In the genomic region with DNA sequence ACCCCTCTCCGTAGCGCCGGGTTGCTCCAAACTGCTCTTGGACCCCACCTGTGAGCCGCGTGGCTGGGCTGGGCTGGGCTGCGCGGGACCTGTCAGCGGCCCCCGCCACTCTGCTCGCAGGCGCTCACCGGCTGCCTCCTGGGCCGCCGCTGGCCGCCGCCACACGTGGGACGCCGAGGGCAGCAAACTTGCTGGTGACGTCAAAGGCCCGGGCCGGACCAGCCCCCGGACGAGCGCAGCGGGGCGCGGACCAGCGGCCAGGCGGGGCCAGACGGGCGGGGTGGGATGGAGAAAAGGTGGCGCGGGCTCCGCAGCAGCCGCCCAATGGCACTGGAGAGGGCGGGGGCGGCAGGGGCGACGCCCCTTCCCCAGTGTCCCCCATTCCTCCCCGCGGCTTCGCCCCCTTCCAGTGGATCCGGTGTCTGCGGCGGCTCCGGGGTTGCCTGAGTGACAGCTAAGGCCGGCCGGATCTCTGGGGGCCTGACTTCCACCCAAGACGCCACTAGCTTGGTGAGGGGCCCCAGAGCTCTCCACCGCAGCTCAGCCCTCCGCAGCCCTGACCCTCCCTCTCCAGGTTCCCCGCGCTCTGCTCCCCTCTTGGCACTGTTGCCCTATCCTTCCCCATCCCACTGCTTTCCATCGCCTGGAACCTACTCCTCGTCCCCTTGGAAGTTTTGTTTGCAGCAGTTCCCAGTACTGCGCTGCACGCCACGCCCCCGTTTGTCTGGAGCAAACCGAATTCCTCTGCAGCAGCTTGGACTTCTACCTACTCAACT, we compare ENCODE assay signal across 8 cellular contexts. TPM values are rescaled to one million over a fixed set of nuclear protein-coding genes. Genes with fewer than 3 reads are reported as not detected.
DNase-seq lines count a peak whose midpoint lies in the region; ATAC-seq and TF ChIP-seq lines count a peak whose summit lies in the region.

Gene HS3ST3A1 (minus strand): TSS at position 154 of the 776 bp plus-strand sequence. CDS start 800 bp downstream, outside the sequence.

- H3K4me1 Mint-ChIP-seq in WTC11: peaks cover 28% of the 10 kb centered on the region

- CTCF ChIA-PET in WTC11 (lab: Charles Lee): interaction anchor here (0.7 to 1.2 kb wide), 5 partner anchors 9 to 699 kb away, joined by 3 to 5 read pairs (median 3); partner anchors contain the start of gene HS3ST3B1

- no peak within 1 kb of the TSS for H3K14ac ChIP-seq in neuronal stem cell (ENCODE audit: low read length)

- peak within 1 kb of the TSS; percentile 68 for H3K23ac ChIP-seq in neuronal stem cell (ENCODE audit: low read depth, low read length, poor library complexity)

- H2BK15ac ChIP-seq in neuronal stem cell (ENCODE audit: low read length): peak within 1 kb of the TSS; percentile 79

- POLR2A ChIA-PET in WTC11 (lab: Charles Lee): interaction anchor here (0.6 to 1.7 kb wide), 7 partner anchors 19 to 1274 kb away, joined by 3 to 8 read pairs (median 4); partner anchors contain the start of gene HS3ST3B1

- H3K4me3 ChIP-seq in HFF-Myc (replicated peaks; ENCODE audit: low read depth, low read length): peak within 1 kb of the TSS; percentile 87
- peak within 1 kb of the TSS; percentile 90 to 94 for H3K4me3 ChIP-seq in neuronal stem cell (ENCODE audit: low read length in 2 of 2)

- H2BK12ac ChIP-seq in neuronal stem cell (ENCODE audit: low read length): peak within 1 kb of the TSS; percentile 14

- peaks cover 20% of the 10 kb centered on the region for H3K27me3 Mint-ChIP-seq in WTC11 (ENCODE audit: low read depth)

- H2BK5ac ChIP-seq in neuronal stem cell (ENCODE audit: low read length): peak within 1 kb of the TSS; percentile 56

- H3K27me3 ChIP-seq in foreskin keratinocyte (peaks cover 63% of the 10 kb centered on the region), neuronal stem cell (ENCODE audit: control insufficient read depth in 3 of 3, insufficient read depth in 3 of 3, low read depth in 1 of 3, low read length in 3 of 3) (peaks cover 0 to 8% (median 0%) of the 10 kb centered on the region in 3 experiments)

- ATAC-seq in WTC11: peak; percentile 81
- peak; percentile 75 for ATAC-seq in foreskin keratinocyte
- no peak for ATAC-seq in GM21723 (IDR thresholded peaks at IDR 0.05; ENCODE audit: unreplicated experiment)
- no peak for ATAC-seq in HG03460 (IDR thresholded peaks at IDR 0.05; ENCODE audit: unreplicated experiment)

- no peak within 1 kb of the TSS for H3K4ac ChIP-seq in neuronal stem cell (ENCODE audit: low read length)

- H3K4me2 ChIP-seq in neuronal stem cell (ENCODE audit: insufficient read depth, low read length, poor library complexity, severe bottlenecking): peak within 1 kb of the TSS; percentile 98

- peaks cover 0 to 10% of the 10 kb centered on the region in 2 donors for H3K36me3 ChIP-seq in neuronal stem cell (replicated peaks in 1 of 2; ENCODE audit: control insufficient read depth in 2 of 2, insufficient read depth in 2 of 2, low read length in 2 of 2)

- H3K9me3 ChIP-seq in neuronal stem cell (replicated peaks in 1 of 2; ENCODE audit: control insufficient read depth in 2 of 2, insufficient read depth in 1 of 2, low read depth in 1 of 2, low read length in 2 of 2): peaks cover 0 to 2% of the 10 kb centered on the region in 2 donors

- peak within 1 kb of the TSS; percentile 11 for H2AK5ac ChIP-seq in neuronal stem cell (ENCODE audit: low read depth, low read length)

- DNase-seq in HFF-Myc (ENCODE audit: extremely low read depth, low read depth): peak; percentile 67
- peak; percentile 85 for DNase-seq in WTC11 (ENCODE audit: low spot score)
- no peak for DNase-seq in foreskin keratinocyte
- peak; percentile 85 for DNase-seq in neuronal stem cell (ENCODE audit: low spot score)
- DNase-seq in DMS153 (lab: John Stamatoyannopoulos, UW): no peak
- no peak for DNase-seq in mucosa of gallbladder (ENCODE audit: low spot score)

- peak within 1 kb of the TSS; percentile 88 for H2AFZ ChIP-seq in neuronal stem cell (ENCODE audit: low read length)

- H3K9me3 Mint-ChIP-seq in WTC11: no peaks in the 10 kb centered on the region

- no peak within 1 kb of the TSS for H4K91ac ChIP-seq in neuronal stem cell (ENCODE audit: low read depth, low read length, poor library complexity)

- no peaks in the 10 kb centered on the region for H3K79me1 ChIP-seq in neuronal stem cell (ENCODE audit: low read depth, low read length)

- H3K9ac ChIP-seq in neuronal stem cell (ENCODE audit: low read depth, low read length, poor library complexity): peak within 1 kb of the TSS; percentile 93

- peak within 1 kb of the TSS; percentile 61 for H2BK120ac ChIP-seq in neuronal stem cell (ENCODE audit: low read depth, low read length)

- H3K27ac Mint-ChIP-seq in WTC11: peak within 1 kb of the TSS; percentile 88

- no peak within 1 kb of the TSS for H4K8ac ChIP-seq in neuronal stem cell (ENCODE audit: low read depth, low read length)

- H3K4me1 ChIP-seq in foreskin keratinocyte (no peaks in the 10 kb centered on the region), neuronal stem cell (ENCODE audit: control insufficient read depth in 2 of 2, insufficient read depth in 1 of 2, low read depth in 1 of 2, low read length in 2 of 2) (peaks cover 2 to 8% of the 10 kb centered on the region in 2 donors)

- H3K4me3 Mint-ChIP-seq in WTC11: peak within 1 kb of the TSS; percentile 93

- peak within 1 kb of the TSS; percentile 95 for H3K18ac ChIP-seq in neuronal stem cell (ENCODE audit: low read length)

- TF ChIP-seq CTCF in HFF-Myc (IDR thresholded peaks at IDR 0.05; ENCODE audit: low read depth, low read length, missing control alignments) (no peak), WTC11 (IDR thresholded peaks at IDR 0.05) (no peak), foreskin keratinocyte (conservative IDR thresholded peaks at IDR 0.05) (no peak)

- no peaks in the 10 kb centered on the region for H3K36me3 Mint-ChIP-seq in WTC11

- no CpG with 5 or more reads among the region's 61 CpGs for WGBS in neuronal stem cell (ENCODE audit: extremely low coverage in 2 of 2, insufficient read length in 2 of 2, insufficient replicate concordance in 1 of 2), 2 donors

- H3K27ac ChIP-seq in foreskin keratinocyte (no peak within 1 kb of the TSS), neuronal stem cell (replicated peaks; ENCODE audit: low read length) (peak within 1 kb of the TSS; percentile 23)

TF ChIP-seq in WTC11, 78 proteins besides CTCF, POLR2A, EP300 and RAD21 (continues in another document):
- no peak for TF ChIP-seq FOXJ3 (CRISPR knock-in tag; IDR thresholded peaks at IDR 0.05; ENCODE audit: borderline replicate concordance)
- TF ChIP-seq, protein P1, sequence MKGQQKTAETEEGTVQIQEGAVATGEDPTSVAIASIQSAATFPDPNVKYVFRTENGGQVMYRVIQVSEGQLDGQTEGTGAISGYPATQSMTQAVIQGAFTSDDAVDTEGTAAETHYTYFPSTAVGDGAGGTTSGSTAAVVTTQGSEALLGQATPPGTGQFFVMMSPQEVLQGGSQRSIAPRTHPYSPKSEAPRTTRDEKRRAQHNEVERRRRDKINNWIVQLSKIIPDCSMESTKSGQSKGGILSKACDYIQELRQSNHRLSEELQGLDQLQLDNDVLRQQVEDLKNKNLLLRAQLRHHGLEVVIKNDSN (CRISPR knock-in tag; IDR thresholded peaks at IDR 0.05): peak; percentile 67; the same call in 1 of the 2 replicates
- peak; percentile 20; the same call in 1 of the 2 replicates for TF ChIP-seq ZNF138 (CRISPR knock-in tag; conservative IDR thresholded peaks at IDR 0.05)
- TF ChIP-seq, protein P2, sequence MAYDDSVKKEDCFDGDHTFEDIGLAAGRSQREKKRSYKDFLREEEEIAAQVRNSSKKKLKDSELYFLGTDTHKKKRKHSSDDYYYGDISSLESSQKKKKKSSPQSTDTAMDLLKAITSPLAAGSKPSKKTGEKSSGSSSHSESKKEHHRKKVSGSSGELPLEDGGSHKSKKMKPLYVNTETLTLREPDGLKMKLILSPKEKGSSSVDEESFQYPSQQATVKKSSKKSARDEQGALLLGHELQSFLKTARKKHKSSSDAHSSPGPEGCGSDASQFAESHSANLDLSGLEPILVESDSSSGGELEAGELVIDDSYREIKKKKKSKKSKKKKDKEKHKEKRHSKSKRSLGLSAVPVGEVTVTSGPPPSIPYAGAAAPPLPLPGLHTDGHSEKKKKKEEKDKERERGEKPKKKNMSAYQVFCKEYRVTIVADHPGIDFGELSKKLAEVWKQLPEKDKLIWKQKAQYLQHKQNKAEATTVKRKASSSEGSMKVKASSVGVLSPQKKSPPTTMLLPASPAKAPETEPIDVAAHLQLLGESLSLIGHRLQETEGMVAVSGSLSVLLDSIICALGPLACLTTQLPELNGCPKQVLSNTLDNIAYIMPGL (CRISPR knock-in tag; IDR thresholded peaks at IDR 0.05): peak; percentile 83; the same call in 1 of the 2 replicates
- peak; percentile 81; the same call in 1 of the 2 replicates for TF ChIP-seq CREM (CRISPR knock-in tag; IDR thresholded peaks at IDR 0.05)
- TF ChIP-seq FOXP1 (CRISPR knock-in tag; IDR thresholded peaks at IDR 0.05; ENCODE audit: borderline replicate concordance): peak; percentile 56; the same call in 1 of the 2 replicates

RNA-seq across cellular contexts. Expression of gene HS3ST3A1, which starts in this region (rescaled TPM):
- total RNA-seq in WTC11 (2021) (5.2 to 9.7 TPM (median 5.9 TPM) in 3 replicates), foreskin keratinocyte (0.14 and 0.28 TPM in 2 replicates), mucosa of gallbladder (0.49 TPM)
- polyA plus RNA-seq in foreskin keratinocyte: not detected in 2 replicates
- 12.8 TPM for polyA plus RNA-seq in neuronal stem cell (2013, experiment 1 of 2)
- polyA plus RNA-seq in neuronal stem cell (2013, experiment 2 of 2): 13.0 TPM

Comparison
In these comparisons a context has a peak if more than half of its experiments do, and no peak if none do; other contexts are left out.
1. Peak in ATAC-seq in foreskin keratinocyte; RNA of the gene not detected or under 1 TPM.
2. DNase-seq: peak in HFF-Myc (single experiment), WTC11 (single experiment) and neuronal stem cell (single experiment); none in foreskin keratinocyte (0 of 2), DMS153 (single experiment) and mucosa of gallbladder (single experiment).